1 cellular context compared by ENCODE assay signal in genomic region chr5:157434096-157434495, GRCh38.
TF ChIP-seq lines count a peak whose summit lies in the region.

No MANE protein-coding gene starts in this region.

TF ChIP-seq in HepG2, 621 proteins besides CTCF, POLR2A, EP300 and RAD21:
- TF ChIP-seq RNF219 (CRISPR knock-in tag; IDR thresholded peaks at IDR 0.05): no peak
- no peak for TF ChIP-seq IRF2 (CRISPR knock-in tag; IDR thresholded peaks at IDR 0.05)
- TF ChIP-seq CREB1 (IDR thresholded peaks at IDR 0.05): peak; percentile 78
- no peak for TF ChIP-seq CREB1 (CRISPR knock-in tag; IDR thresholded peaks at IDR 0.05)
